ENCODE assay signal across 10 cellular contexts in the genomic region with DNA sequence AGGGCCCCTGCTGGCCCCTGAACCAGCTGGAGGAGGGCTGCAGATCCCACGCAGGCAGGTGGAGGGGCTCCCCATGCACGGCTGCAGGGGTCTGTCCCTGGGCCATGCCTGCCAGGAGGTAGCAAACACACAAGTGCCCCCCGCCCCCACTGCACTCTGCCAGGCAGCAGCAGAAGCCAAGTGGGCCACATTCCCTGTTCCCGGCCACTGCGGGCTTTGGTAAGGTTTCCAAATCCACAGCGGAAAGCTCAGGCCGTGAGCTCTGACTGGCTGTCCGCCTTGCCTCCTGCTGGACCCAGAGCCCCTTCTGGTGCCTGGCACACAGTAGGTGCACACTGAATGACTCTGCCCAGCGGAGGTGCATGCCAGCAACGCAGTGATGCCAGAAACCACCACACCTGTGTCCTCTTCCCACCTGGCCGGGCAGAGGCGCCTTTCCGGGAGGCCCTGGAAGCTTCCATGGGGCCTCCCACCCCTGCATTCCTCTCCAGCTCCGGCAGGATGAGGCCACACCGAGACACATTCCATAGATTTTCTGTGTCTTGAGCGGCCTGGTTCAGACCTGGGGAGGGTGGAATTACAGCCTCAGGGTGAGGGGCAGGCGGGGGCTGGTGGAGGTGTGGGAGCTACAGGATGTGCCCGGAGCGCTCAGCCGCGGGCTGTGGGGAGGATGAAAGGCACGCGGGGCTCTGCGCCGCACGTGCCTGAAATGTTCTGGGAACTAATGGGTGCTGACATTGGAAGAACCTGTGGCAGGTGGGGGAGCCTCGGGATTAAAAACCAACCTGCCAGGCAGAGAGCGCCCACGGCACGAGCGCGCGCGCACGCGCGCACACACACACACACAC.
DNase-seq lines count a peak whose midpoint lies in the region; ATAC-seq, FAIRE-seq and TF ChIP-seq lines count a peak whose summit lies in the region.
"Had no signal": no experiment of that assay in that cellular context is flagged by ENCODE, and none has a peak within 500 bp of the region (broad histone marks: within the 10 kb centered on the region; RNA-seq: fewer than 3 reads in every experiment).

No MANE protein-coding gene starts in this region.

- WGBS in H1 (ENCODE audit: extremely low coverage in 1 of 2, insufficient coverage in 1 of 2, insufficient read length in 1 of 2, insufficient replicate concordance in 2 of 2, low coverage in 1 of 2, low lambda C conversion rate in 2 of 2, missing lambda C conversion rate in 1 of 2), 2 experiments: 42% methylated on average over 26 of the region's 37 CpGs; no CpG with 5 or more reads in 1 of the 2 experiments
- no CpG with 5 or more reads among the region's 37 CpGs for WGBS in mesendoderm (ENCODE audit: extremely low coverage, insufficient coverage, low lambda C conversion rate)

- H4K8ac ChIP-seq in H1 (ENCODE audit: extremely low read depth, insufficient read depth, low read length): no peak overlapping the region; the same call in 1 of the 2 replicates
- H4K8ac ChIP-seq in mesendoderm (ENCODE audit: low read depth, low read length): no peak overlapping the region

- TF ChIP-seq CTCF in H1 (IDR thresholded peaks at IDR 0.05; ENCODE audit: control extremely low read depth in 1 of 3, insufficient read depth in 1 of 3, low read depth in 1 of 3, low read length in 3 of 3): no peak

- H3K4ac ChIP-seq in H1 (replicated peaks; ENCODE audit: insufficient read length, low read depth, low read length): peak overlapping the region; percentile 91
- peak overlapping the region; percentile 39 for H3K4ac ChIP-seq in mesendoderm (ENCODE audit: low read depth, low read length)

- H4K5ac ChIP-seq in H1 (ENCODE audit: insufficient read length, low read depth, low read length) (peak overlapping the region; percentile 60), mesendoderm (ENCODE audit: low read length) (no peak overlapping the region)

- H2BK5ac ChIP-seq in H1 (ENCODE audit: low read depth, low read length) (peak overlapping the region; percentile 95), mesendoderm (ENCODE audit: low read length) (peak overlapping the region; percentile 70)

- TF ChIP-seq POLR2A in H1 (IDR thresholded peaks at IDR 0.05; ENCODE audit: control extremely low read depth in 1 of 2, low read depth in 2 of 2, low read length in 2 of 2) (no peak), GM12891 (IDR thresholded peaks at IDR 0.05; ENCODE audit: low read depth, low read length) (no peak)

- H2BK12ac ChIP-seq in H1 (ENCODE audit: low read depth, low read length): peak overlapping the region; percentile 96

- H3K79me1 ChIP-seq in H1 (ENCODE audit: low read depth, low read length) (peaks cover 52% of the 10 kb centered on the region), mesendoderm (ENCODE audit: low read length) (peaks cover 47% of the 10 kb centered on the region)

- H3K56ac ChIP-seq in H1 (replicated peaks; ENCODE audit: insufficient read length, low read depth, low read length) (no peak overlapping the region), mesendoderm (ENCODE audit: low read length) (peak overlapping the region; percentile 83)

- H3K23me2 ChIP-seq in H1 (ENCODE audit: low read depth, low read length): peaks cover 4% of the 10 kb centered on the region

- no peaks in the 10 kb centered on the region for H3K9me3 ChIP-seq in H1 (ENCODE audit: insufficient read depth in 2 of 2, low read depth in 1 of 2, low read length in 1 of 2)
- H3K9me3 ChIP-seq: BE2C had no signal

- H3K4me2 ChIP-seq in H1 (ENCODE audit: insufficient read depth in 1 of 2, low read depth in 2 of 2, low read length in 2 of 2) (peak overlapping the region; percentile 7 to 13; a peak in 1 of 4 replicates), mesendoderm (ENCODE audit: low read length) (no peak overlapping the region)

- H4K91ac ChIP-seq in H1 (replicated peaks; ENCODE audit: insufficient read length, low read length): peak overlapping the region; percentile 13

- H3K18ac ChIP-seq in H1 (ENCODE audit: extremely low read depth, low read length) (peak overlapping the region; percentile 76), mesendoderm (ENCODE audit: low read length) (peak overlapping the region; percentile 65)

- H3K23ac ChIP-seq in H1 (ENCODE audit: insufficient read length) (no peak overlapping the region), mesendoderm (ENCODE audit: low read length) (peak overlapping the region; percentile 66)

- H3K27me3 ChIP-seq in H1 (replicated peaks in 1 of 4; ENCODE audit: control insufficient read depth in 3 of 4, extremely low read depth in 1 of 4, insufficient read depth in 3 of 4, low read length in 3 of 4) (no peaks in the 10 kb centered on the region), mesendoderm (ENCODE audit: insufficient read depth, low read length, poor library complexity) (no peaks in the 10 kb centered on the region)
- H3K27me3 ChIP-seq: BE2C had no signal

- TF ChIP-seq EP300 in Ishikawa (IDR thresholded peaks at IDR 0.05; ENCODE audit: borderline replicate concordance) (peak; percentile 97), H1 (IDR thresholded peaks at IDR 0.05; ENCODE audit: borderline replicate concordance in 1 of 2, low read depth in 2 of 2, low read length in 2 of 2) (0 out of 3 replicates have a peak, but pooled peaks of 1 of the 2 experiments have one; percentile 29)

- FAIRE-seq in H1 (lab: Jason Lieb, UNC) (no peak), GM12891 (lab: Jason Lieb, UNC) (no peak)

- H4K20me1 ChIP-seq in H1 (replicated peaks in 1 of 2; ENCODE audit: control insufficient read depth in 1 of 2, insufficient read depth in 2 of 2, low read length in 2 of 2): peaks cover 34 to 50% of the 10 kb centered on the region in 2 experiments

- CTCF ChIA-PET in H1 (lab: Charles Lee; ENCODE audit: partially characterized antibody): interaction anchor here (0.7 to 4.4 kb wide), 16 partner anchors 9 to 265 kb away, joined by 3 to 20 read pairs (median 4); partner anchors contain the start of gene NCOR2

- H3K36me3 ChIP-seq in H1 (ENCODE audit: control insufficient read depth in 2 of 4, insufficient read depth in 4 of 4, low read length in 3 of 4) (no peaks in the 10 kb centered on the region), mesendoderm (ENCODE audit: control insufficient read depth, insufficient read depth, low read length) (no peaks in the 10 kb centered on the region)

- H3K79me2 ChIP-seq in H1 (ENCODE audit: control insufficient read depth in 1 of 2, insufficient read depth in 2 of 2, low read length in 2 of 2) (peaks cover 15 to 97% of the 10 kb centered on the region in 2 experiments), mesendoderm (ENCODE audit: control insufficient read depth, insufficient read depth, low read length) (peaks cover 83% of the 10 kb centered on the region)

- H3K9ac ChIP-seq in H1 (replicated peaks in 1 of 4; ENCODE audit: extremely low read depth in 1 of 4, low read depth in 3 of 4, low read length in 3 of 4) (peak overlapping the region in 2 of 4 experiments; percentile 29 to 33; a peak in 4 of 7 replicates), mesendoderm (ENCODE audit: low read length) (peak overlapping the region; percentile 31)

- POLR2A ChIA-PET in H1 (lab: Charles Lee; ENCODE audit: partially characterized antibody): interaction anchor here (0.7 to 3.7 kb wide), 13 partner anchors 9 to 119 kb away, joined by 3 to 32 read pairs (median 4); no protein-coding TSS in a partner anchor

- H3K4me1 ChIP-seq in H1 (replicated peaks in 1 of 4; ENCODE audit: control insufficient read depth in 3 of 4, insufficient read depth in 4 of 4, low read length in 3 of 4) (peaks cover 7 to 64% (median 45%) of the 10 kb centered on the region in 4 experiments), mesendoderm (ENCODE audit: control insufficient read depth, low read depth, low read length) (peaks cover 17% of the 10 kb centered on the region)
- H3K4me1 ChIP-seq: BE2C had no signal

- no peak overlapping the region for H3K4me3 ChIP-seq in H1 (ENCODE audit: extremely low read depth in 1 of 4, insufficient read depth in 2 of 4, low read depth in 3 of 4, low read length in 4 of 4)
- H3K4me3 ChIP-seq in mesendoderm (ENCODE audit: low read length): no peak overlapping the region

- DNase-seq in A172 (ENCODE audit: low spot score) (peak; percentile 63), H1 (ENCODE audit: low read depth in 1 of 2, low spot score in 2 of 2) (peak; percentile 64 to 75), mesendoderm (peak; percentile 99), D341Med (ENCODE audit: low spot score) (no peak), GM12891 (ENCODE audit: insufficient read length, low spot score) (no peak)
- DNase-seq: activated CD8-positive, alpha-beta memory T cell treated with anti-CD3 and anti-CD28 coated beads for 24 hours; BE2C had no signal

- H2AK5ac ChIP-seq in H1 (ENCODE audit: low read depth, low read length) (peak overlapping the region; percentile 93; the same call in 1 of the 2 replicates), mesendoderm (ENCODE audit: low read length) (no peak overlapping the region)

- peak overlapping the region; percentile 95; the same call in 1 of the 2 replicates for H2BK20ac ChIP-seq in H1 (ENCODE audit: low read length)

- no peak overlapping the region for H2AFZ ChIP-seq in H1 (ENCODE audit: low read length)

- peak overlapping the region; percentile 72; the same call in 1 of the 2 replicates for H2BK15ac ChIP-seq in H1 (ENCODE audit: low read length)
- no peak overlapping the region for H2BK15ac ChIP-seq in mesendoderm (replicated peaks; ENCODE audit: low read depth)

- ATAC-seq in GM18858 (IDR thresholded peaks at IDR 0.05; ENCODE audit: unreplicated experiment): no peak
- ATAC-seq in HG03469 (IDR thresholded peaks at IDR 0.05; ENCODE audit: unreplicated experiment): no peak

- peak; percentile 42 for TF ChIP-seq RAD21 in Ishikawa (IDR thresholded peaks at IDR 0.05; ENCODE audit: low read depth)
- TF ChIP-seq RAD21 in H1 (IDR thresholded peaks at IDR 0.05 in 1 of 2, conservative IDR thresholded peaks at IDR 0.05 in 1 of 2; ENCODE audit: low read depth in 2 of 2, low read length in 2 of 2): peak in 1 of 2 experiments; percentile 9; a peak in 1 of 4 replicates

- H2BK120ac ChIP-seq in H1 (replicated peaks; ENCODE audit: low read depth, low read length) (no peak overlapping the region), mesendoderm (ENCODE audit: low read depth, low read length) (no peak overlapping the region)

- peak overlapping the region; percentile 73 for H3K27ac ChIP-seq in H1 (ENCODE audit: low read depth, low read length)
- H3K27ac ChIP-seq in mesendoderm (ENCODE audit: low read depth, low read length): peak overlapping the region; percentile 81

- no peak overlapping the region for H3K14ac ChIP-seq in H1 (ENCODE audit: insufficient read length)

TF ChIP-seq in Ishikawa, 13 proteins besides CTCF, POLR2A, EP300 and RAD21 (continues in another document):
- peak; percentile 91 for TF ChIP-seq FOXM1 (IDR thresholded peaks at IDR 0.05; ENCODE audit: borderline replicate concordance, low read depth)

TF ChIP-seq in H1, 55 proteins besides CTCF, POLR2A, EP300 and RAD21 (continues in another document):
- TF ChIP-seq TCF12 (IDR thresholded peaks at IDR 0.05; ENCODE audit: low read depth, low read length): peak; percentile 67; the same call in 1 of the 2 replicates

TF ChIP-seq in GM12891, 5 proteins besides CTCF, POLR2A, EP300 and RAD21 (continues in another document):
- TF ChIP-seq TAF1 (IDR thresholded peaks at IDR 0.05; ENCODE audit: low read depth, low read length): no peak
- TF ChIP-seq POLR2AphosphoS5 (IDR thresholded peaks at IDR 0.05; ENCODE audit: low read depth, low read length): no peak
- no peak for TF ChIP-seq POU2F2 (IDR thresholded peaks at IDR 0.05; ENCODE audit: low read depth, low read length)
- no peak for TF ChIP-seq SPI1 (IDR thresholded peaks at IDR 0.05; ENCODE audit: low read depth, low read length)

Comparison
In these comparisons a context has a peak if more than half of its experiments do, and no peak if none do; other contexts are left out.
1. DNase-seq: peak in A172 (single experiment), H1 (2 of 2) and mesendoderm (single experiment); none in D341Med (single experiment) and GM12891 (single experiment).